1 cellular context compared by ENCODE assay signal in genomic region chr3:94616833-94617232, GRCh38.
A peak's percentile ranks its signal among the peaks of the same experiment; 100 is the strongest.
TF ChIP-seq lines count a peak whose summit lies in the region.

No MANE protein-coding gene starts in this region.

TF ChIP-seq in A549, 52 proteins besides CTCF, POLR2A, EP300 and RAD21 (continued from another document):
- TF ChIP-seq ZFP36 (IDR thresholded peaks at IDR 0.05; ENCODE audit: borderline replicate concordance, partially characterized antibody) = peak; percentile 34
- TF ChIP-seq PBX3 (IDR thresholded peaks at IDR 0.05) = no peak
- TF ChIP-seq JUNB (IDR thresholded peaks at IDR 0.05) = peak; percentile 80
- peak; percentile 89 for TF ChIP-seq GATA3 (IDR thresholded peaks at IDR 0.05; ENCODE audit: borderline replicate concordance)
- no peak for TF ChIP-seq HOXB5 (CRISPR knock-in tag; IDR thresholded peaks at IDR 0.05)
- no peak for TF ChIP-seq ATOH8 (CRISPR knock-in tag; IDR thresholded peaks at IDR 0.05; ENCODE audit: low read depth)
- peak; percentile 43 to 62 for TF ChIP-seq CEBPB (IDR thresholded peaks at IDR 0.05)
- no peak for TF ChIP-seq RFX5 (IDR thresholded peaks at IDR 0.05)
- peak; percentile 67; the same call in 1 of the 2 replicates for TF ChIP-seq MAX (IDR thresholded peaks at IDR 0.05)
- no peak for TF ChIP-seq REST (IDR thresholded peaks at IDR 0.05)
- no peak for TF ChIP-seq HES2 (IDR thresholded peaks at IDR 0.05)
- no peak for TF ChIP-seq HEYL (CRISPR knock-in tag; IDR thresholded peaks at IDR 0.05)
- TF ChIP-seq ZNF302 (CRISPR knock-in tag; IDR thresholded peaks at IDR 0.05) = no peak
- TF ChIP-seq ZC3H11A (IDR thresholded peaks at IDR 0.05) = no peak
- peak in 1 of 2 experiments; percentile 61; a peak in 2 of 5 replicates for TF ChIP-seq JUN (IDR thresholded peaks at IDR 0.05)
- TF ChIP-seq HOXB13 (CRISPR knock-in tag; IDR thresholded peaks at IDR 0.05; ENCODE audit: low read depth) = no peak
- TF ChIP-seq RCOR1 (IDR thresholded peaks at IDR 0.05; ENCODE audit: low read depth, low read length) = no peak
- no peak for TF ChIP-seq CBX2 (IDR thresholded peaks at IDR 0.05; ENCODE audit: borderline replicate concordance, low read depth)
- TF ChIP-seq MAFK (IDR thresholded peaks at IDR 0.05; ENCODE audit: partially characterized antibody) = no peak
- no peak for TF ChIP-seq SREBF2 (IDR thresholded peaks at IDR 0.05)
- no peak for TF ChIP-seq KDM5A (IDR thresholded peaks at IDR 0.05)
